In genomic region chr10:69574571-69574978, GRCh38 we compare ENCODE assay signal across 1 cellular context.
TF ChIP-seq lines count a peak whose summit lies in the region.

No MANE protein-coding gene starts in this region.

TF ChIP-seq in IMR-90, 13 proteins besides CTCF, POLR2A, EP300 and RAD21:
- TF ChIP-seq, protein P1, sequence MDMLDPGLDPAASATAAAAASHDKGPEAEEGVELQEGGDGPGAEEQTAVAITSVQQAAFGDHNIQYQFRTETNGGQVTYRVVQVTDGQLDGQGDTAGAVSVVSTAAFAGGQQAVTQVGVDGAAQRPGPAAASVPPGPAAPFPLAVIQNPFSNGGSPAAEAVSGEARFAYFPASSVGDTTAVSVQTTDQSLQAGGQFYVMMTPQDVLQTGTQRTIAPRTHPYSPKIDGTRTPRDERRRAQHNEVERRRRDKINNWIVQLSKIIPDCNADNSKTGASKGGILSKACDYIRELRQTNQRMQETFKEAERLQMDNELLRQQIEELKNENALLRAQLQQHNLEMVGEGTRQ (IDR thresholded peaks at IDR 0.05; ENCODE audit: low read depth, low read length) = no peak
- no peak for TF ChIP-seq CEBPB (IDR thresholded peaks at IDR 0.05; ENCODE audit: low read depth, low read length)
- no peak for TF ChIP-seq CHD1 (IDR thresholded peaks at IDR 0.05; ENCODE audit: low read depth, low read length)
- no peak for TF ChIP-seq MXI1 (IDR thresholded peaks at IDR 0.05; ENCODE audit: borderline replicate concordance, low read depth, low read length)
- no peak for TF ChIP-seq MAZ (IDR thresholded peaks at IDR 0.05; ENCODE audit: borderline replicate concordance, low read depth, low read length)
- TF ChIP-seq FOS (IDR thresholded peaks at IDR 0.05; ENCODE audit: low read depth, low read length) = no peak
- TF ChIP-seq MAFK (IDR thresholded peaks at IDR 0.05; ENCODE audit: low read depth, low read length) = no peak
- TF ChIP-seq BHLHE40 (IDR thresholded peaks at IDR 0.05; ENCODE audit: low read depth, low read length) = no peak
- no peak for TF ChIP-seq RFX5 (IDR thresholded peaks at IDR 0.05; ENCODE audit: low read depth, low read length)
- TF ChIP-seq, protein P2, sequence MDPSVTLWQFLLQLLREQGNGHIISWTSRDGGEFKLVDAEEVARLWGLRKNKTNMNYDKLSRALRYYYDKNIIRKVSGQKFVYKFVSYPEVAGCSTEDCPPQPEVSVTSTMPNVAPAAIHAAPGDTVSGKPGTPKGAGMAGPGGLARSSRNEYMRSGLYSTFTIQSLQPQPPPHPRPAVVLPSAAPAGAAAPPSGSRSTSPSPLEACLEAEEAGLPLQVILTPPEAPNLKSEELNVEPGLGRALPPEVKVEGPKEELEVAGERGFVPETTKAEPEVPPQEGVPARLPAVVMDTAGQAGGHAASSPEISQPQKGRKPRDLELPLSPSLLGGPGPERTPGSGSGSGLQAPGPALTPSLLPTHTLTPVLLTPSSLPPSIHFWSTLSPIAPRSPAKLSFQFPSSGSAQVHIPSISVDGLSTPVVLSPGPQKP (IDR thresholded peaks at IDR 0.05; ENCODE audit: borderline replicate concordance, low read depth, low read length) = no peak
- no peak for TF ChIP-seq NFE2L2 (IDR thresholded peaks at IDR 0.05; ENCODE audit: low read depth, low read length)
- no peak for TF ChIP-seq RCOR1 (IDR thresholded peaks at IDR 0.05; ENCODE audit: insufficient replicate concordance, low read length)
- TF ChIP-seq SMC3 (IDR thresholded peaks at IDR 0.05; ENCODE audit: low read depth, low read length) = no peak
